In the genomic region with DNA sequence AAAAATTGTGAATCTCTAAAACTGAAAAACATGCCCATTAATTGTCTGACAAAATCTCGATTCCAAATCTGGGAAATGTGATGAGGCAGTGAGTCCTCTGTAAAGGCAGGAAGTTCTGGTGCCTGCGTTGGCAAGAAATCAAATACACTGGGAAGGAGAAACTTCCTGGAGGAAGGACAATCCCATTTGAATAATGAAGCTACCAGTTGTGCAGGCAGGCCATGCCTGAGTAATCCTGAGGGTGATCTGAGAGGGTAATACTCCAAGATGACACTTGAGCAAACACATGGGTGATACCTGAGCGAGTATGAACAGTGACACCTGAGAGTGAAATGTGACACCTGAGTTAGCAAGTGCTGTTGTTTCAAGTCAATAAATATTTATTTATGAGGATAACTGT, we compare ENCODE assay signal across 17 cellular contexts. TPM values are rescaled to one million over a fixed set of nuclear protein-coding genes. Genes with fewer than 3 reads are reported as not detected.
DNase-seq lines count a peak whose midpoint lies in the region; TF ChIP-seq lines count a peak whose summit lies in the region.
"Had no signal": no experiment of that assay in that cellular context is flagged by ENCODE, and none has a peak within 500 bp of the region (broad histone marks: within the 10 kb centered on the region; RNA-seq: fewer than 3 reads in every experiment).

No MANE protein-coding gene starts in this region.

- H3K79me2 ChIP-seq in osteoblast (ENCODE audit: insufficient read depth, low read length): no peaks in the 10 kb centered on the region
- H3K79me2 ChIP-seq: parathyroid adenoma had no signal

- H3K27ac ChIP-seq in osteoblast (ENCODE audit: low read depth, low read length): no peak overlapping the region
- H3K27ac ChIP-seq: HL-60, parathyroid adenoma had no signal

- TF ChIP-seq CTCF in cardiac fibroblast (IDR thresholded peaks at IDR 0.05; ENCODE audit: low read depth, low read length): no peak
- no peak for TF ChIP-seq CTCF in osteoblast (IDR thresholded peaks at IDR 0.05; ENCODE audit: extremely low read depth, low read depth, low read length)

- H3K27me3 ChIP-seq in osteoblast (ENCODE audit: insufficient read depth, low read length): no peaks in the 10 kb centered on the region

- H4K20me1 ChIP-seq in osteoblast (ENCODE audit: insufficient read depth, low read length): no peaks in the 10 kb centered on the region

- no peaks in the 10 kb centered on the region for H3K9me3 ChIP-seq in osteoblast (ENCODE audit: low read depth, low read length)

- H2AFZ ChIP-seq in osteoblast (ENCODE audit: low read length): no peak overlapping the region
- H2AFZ ChIP-seq: parathyroid adenoma had no signal

- H3K4me2 ChIP-seq in osteoblast (ENCODE audit: insufficient read depth, low read length): no peak overlapping the region

- H3K4me1 ChIP-seq in osteoblast (ENCODE audit: insufficient read depth, low read length): no peaks in the 10 kb centered on the region
- H3K4me1 ChIP-seq: parathyroid adenoma had no signal

- DNase-seq in NCI-H1417 (lab: John Stamatoyannopoulos, UW): peak in 2 of 3 experiments; percentile 10 to 49
- DNase-seq in NCI-H1417 treated with DMSO at 0.1 percent for 48 hours (lab: John Stamatoyannopoulos, UW): no peak
- DNase-seq in NCI-H2107 treated with DMSO at 0.1 percent for 48 hours (lab: John Stamatoyannopoulos, UW; ENCODE audit: unreplicated experiment): peak; percentile 78
- DNase-seq in cardiac fibroblast (ENCODE audit: low read depth in 2 of 2): peak; percentile 29 to 36
- DNase-seq in osteoblast (ENCODE audit: insufficient read length, low spot score, missing footprints): peak; percentile 5
- DNase-seq in GOT3 (lab: John Stamatoyannopoulos, UW): no peak
- DNase-seq in activated gamma-delta T cell (lab: John Stamatoyannopoulos, UW): no peak
- no peak for DNase-seq in stimulated activated CD8-positive, alpha-beta memory T cell treated with anti-CD3 and anti-CD28 coated beads, Interleukin-4, amount 100 ng/mL, for 48 hours
- DNase-seq: activated CD4-positive, alpha-beta T cell treated with anti-CD3 and anti-CD28 coated beads, Interleukin-2, amount 10 ng/mL, durations not matched to agents 7 days and 5 days; activated T-cell treated with anti-CD3 and anti-CD28 coated beads, Interleukin-2, amount 50 U/mL, for 72 hours; CD8-positive, alpha-beta T cell; cortex of kidney; RPMI8226; substantia nigra; T-helper 17 cell had no signal

- H3K4me3 ChIP-seq in cardiac fibroblast (replicated peaks in 1 of 2; ENCODE audit: low read depth in 2 of 2, low read length in 2 of 2) (no peak overlapping the region), osteoblast (ENCODE audit: insufficient read depth, low read length) (no peak overlapping the region)

- no peaks in the 10 kb centered on the region for H3K36me3 ChIP-seq in osteoblast (ENCODE audit: insufficient read depth, low read length)

RNA-seq across cellular contexts. Expression of gene KIF24, which starts 49.6 kb away (rescaled TPM):
- total RNA-seq in osteoblast: 1.8 TPM in 2 replicates

RNA-seq across cellular contexts. Expression of gene NUDT2, which starts 49.9 kb away (rescaled TPM):
- total RNA-seq in osteoblast: 15.2 and 18.3 TPM in 2 replicates

Comparison
In these comparisons a context has a peak if more than half of its experiments do, and no peak if none do; other contexts are left out.
1. DNase-seq: peak in NCI-H1417 (2 of 3), NCI-H2107 treated with DMSO at 0.1 percent for 48 hours (single experiment), cardiac fibroblast (2 of 2) and osteoblast (single experiment); none in NCI-H1417 treated with DMSO at 0.1 percent for 48 hours (single experiment), GOT3 (single experiment), activated gamma-delta T cell (single experiment) and stimulated activated CD8-positive, alpha-beta memory T cell treated with anti-CD3 and anti-CD28 coated beads, Interleukin-4, amount 100 ng/mL, for 48 hours (single experiment).